1 cellular context compared by ENCODE assay signal in the genomic region with DNA sequence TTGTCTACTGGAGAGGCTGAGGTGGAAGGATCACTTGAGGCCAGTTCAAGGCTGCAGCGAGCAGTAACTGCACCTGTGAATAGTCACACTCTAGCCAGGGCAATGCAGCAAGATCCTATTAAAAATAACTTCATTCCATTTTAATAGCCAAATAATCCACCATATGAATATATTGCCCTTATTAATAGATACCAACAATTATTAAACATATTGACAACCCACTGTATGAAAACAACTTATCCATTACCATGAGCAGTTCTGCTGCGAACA.
TF ChIP-seq lines count a peak whose summit lies in the region.

No MANE protein-coding gene starts in this region.

TF ChIP-seq in HCT116, 20 proteins besides CTCF, POLR2A, EP300 and RAD21 (continued from another document):
- TF ChIP-seq, protein P1, sequence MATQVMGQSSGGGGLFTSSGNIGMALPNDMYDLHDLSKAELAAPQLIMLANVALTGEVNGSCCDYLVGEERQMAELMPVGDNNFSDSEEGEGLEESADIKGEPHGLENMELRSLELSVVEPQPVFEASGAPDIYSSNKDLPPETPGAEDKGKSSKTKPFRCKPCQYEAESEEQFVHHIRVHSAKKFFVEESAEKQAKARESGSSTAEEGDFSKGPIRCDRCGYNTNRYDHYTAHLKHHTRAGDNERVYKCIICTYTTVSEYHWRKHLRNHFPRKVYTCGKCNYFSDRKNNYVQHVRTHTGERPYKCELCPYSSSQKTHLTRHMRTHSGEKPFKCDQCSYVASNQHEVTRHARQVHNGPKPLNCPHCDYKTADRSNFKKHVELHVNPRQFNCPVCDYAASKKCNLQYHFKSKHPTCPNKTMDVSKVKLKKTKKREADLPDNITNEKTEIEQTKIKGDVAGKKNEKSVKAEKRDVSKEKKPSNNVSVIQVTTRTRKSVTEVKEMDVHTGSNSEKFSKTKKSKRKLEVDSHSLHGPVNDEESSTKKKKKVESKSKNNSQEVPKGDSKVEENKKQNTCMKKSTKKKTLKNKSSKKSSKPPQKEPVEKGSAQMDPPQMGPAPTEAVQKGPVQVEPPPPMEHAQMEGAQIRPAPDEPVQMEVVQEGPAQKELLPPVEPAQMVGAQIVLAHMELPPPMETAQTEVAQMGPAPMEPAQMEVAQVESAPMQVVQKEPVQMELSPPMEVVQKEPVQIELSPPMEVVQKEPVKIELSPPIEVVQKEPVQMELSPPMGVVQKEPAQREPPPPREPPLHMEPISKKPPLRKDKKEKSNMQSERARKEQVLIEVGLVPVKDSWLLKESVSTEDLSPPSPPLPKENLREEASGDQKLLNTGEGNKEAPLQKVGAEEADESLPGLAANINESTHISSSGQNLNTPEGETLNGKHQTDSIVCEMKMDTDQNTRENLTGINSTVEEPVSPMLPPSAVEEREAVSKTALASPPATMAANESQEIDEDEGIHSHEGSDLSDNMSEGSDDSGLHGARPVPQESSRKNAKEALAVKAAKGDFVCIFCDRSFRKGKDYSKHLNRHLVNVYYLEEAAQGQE (IDR thresholded peaks at IDR 0.05; ENCODE audit: low read depth) = no peak
- TF ChIP-seq, protein P2, sequence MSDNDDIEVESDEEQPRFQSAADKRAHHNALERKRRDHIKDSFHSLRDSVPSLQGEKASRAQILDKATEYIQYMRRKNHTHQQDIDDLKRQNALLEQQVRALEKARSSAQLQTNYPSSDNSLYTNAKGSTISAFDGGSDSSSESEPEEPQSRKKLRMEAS (IDR thresholded peaks at IDR 0.05) = no peak
- TF ChIP-seq ELF1 (IDR thresholded peaks at IDR 0.05; ENCODE audit: borderline replicate concordance, low read depth) = no peak
- TF ChIP-seq SP1 (IDR thresholded peaks at IDR 0.05; ENCODE audit: low read depth) = no peak
- no peak for TF ChIP-seq POLR2AphosphoS5 (IDR thresholded peaks at IDR 0.05; ENCODE audit: low read depth, low read length)
- TF ChIP-seq TCF7L2 (IDR thresholded peaks at IDR 0.05; ENCODE audit: borderline replicate concordance, extremely low read depth, insufficient read depth, insufficient read length) = no peak
- no peak for TF ChIP-seq FOSL1 (IDR thresholded peaks at IDR 0.05; ENCODE audit: low read depth)
- no peak for TF ChIP-seq EZH2phosphoT487 (IDR thresholded peaks at IDR 0.05; ENCODE audit: borderline replicate concordance)
- no peak for TF ChIP-seq YY1 (IDR thresholded peaks at IDR 0.05; ENCODE audit: extremely low read depth, insufficient replicate concordance, low read depth, low read length)
- no peak for TF ChIP-seq JUND (IDR thresholded peaks at IDR 0.05)
TF ChIP-seq in HCT116: peak in this region for 0.
